21 cellular contexts compared by ENCODE assay signal in genomic region chr2:240933966-240934700, GRCh38. TPM values are rescaled to one million over a fixed set of nuclear protein-coding genes. Genes with fewer than 3 reads are reported as not detected.
DNase-seq lines count a peak whose midpoint lies in the region; TF ChIP-seq lines count a peak whose summit lies in the region.
"Had no signal": no experiment of that assay in that cellular context is flagged by ENCODE, and none has a peak within 500 bp of the region (broad histone marks: within the 10 kb centered on the region; RNA-seq: fewer than 3 reads in every experiment).

No MANE protein-coding gene starts in this region.

- H3K4me2 ChIP-seq in BLaER1: peak overlapping the region; percentile 81
- H3K4me2 ChIP-seq: GM23338 had no signal

- no peak for TF ChIP-seq CTCF in right atrium auricular region (IDR thresholded peaks at IDR 0.05)
- TF ChIP-seq CTCF in GM13976 (IDR thresholded peaks at IDR 0.05; ENCODE audit: borderline replicate concordance, control extremely low read depth, extremely low read depth, insufficient read depth, missing control alignments): no peak

- H4K20me1 ChIP-seq in BLaER1: no peaks in the 10 kb centered on the region

- H3K4me1 ChIP-seq in BLaER1: peaks cover 55% of the 10 kb centered on the region
- no peaks in the 10 kb centered on the region for H3K4me1 ChIP-seq in right atrium auricular region

- no peak overlapping the region for H3K9ac ChIP-seq in BLaER1

- H3K27ac ChIP-seq in BLaER1 (peak overlapping the region; percentile 58), right atrium auricular region (no peak overlapping the region)

- H3K9me3 ChIP-seq in BLaER1: peaks cover 22% of the 10 kb centered on the region
- H3K9me3 ChIP-seq in right atrium auricular region: peaks cover 0 to 24% of the 10 kb centered on the region in 2 donors

- H3K4me3 ChIP-seq in BLaER1 (peak overlapping the region; percentile 28; the same call in 1 of the 2 replicates), right atrium auricular region (no peak overlapping the region)
- H3K4me3 ChIP-seq: GM23338 had no signal

- intact Hi-C loops in posterior cingulate gyrus (cut with DNase I): no loop called here

- peak; percentile 32 for DNase-seq in RPMI8226
- peak; percentile 38 for DNase-seq in right atrium auricular region (ENCODE audit: low spot score)
- DNase-seq in posterior cingulate gyrus: peak in 8 of 10 donors; percentile 3 to 72 (median 14)
- DNase-seq in NK-92 (lab: John Stamatoyannopoulos, UW; ENCODE audit: unreplicated experiment): no peak
- no peak for DNase-seq in CD1c-positive myeloid dendritic cell (ENCODE audit: extremely low spot score)
- DNase-seq in GM13976 (ENCODE audit: low spot score): no peak
- DNase-seq: activated CD4-positive, alpha-beta T cell treated with anti-CD3 and anti-CD28 coated beads, Interleukin-2, amount 50 U/mL, for 1 hour; DMS79 treated with DMSO at 0.1 percent for 48 hours; erythroblast; MM.1S; NCI-H2081; NCI-H82; stimulated activated CD4-positive, alpha-beta T cell treated with anti-CD3 and anti-CD28 coated beads, Interleukin-1b, Interleukin-23, amount 100 ng/mL, for 48 hours; T-helper 9 cell; trophoblast cell had no signal

- in situ Hi-C loops in GM13976 (cut with MboI; ENCODE audit: low sequenced_read_pairs, unreplicated experiment): no loop called here

- H3K27me3 ChIP-seq in BLaER1 (no peaks in the 10 kb centered on the region), right atrium auricular region (no peaks in the 10 kb centered on the region)

- H3K36me3 ChIP-seq in BLaER1 (no peaks in the 10 kb centered on the region), right atrium auricular region (no peaks in the 10 kb centered on the region)

RNA-seq across cellular contexts. Expression of gene CROCC2, which starts 28.0 kb away (rescaled TPM):
- total RNA-seq in right atrium auricular region: not detected
- total RNA-seq: activated T-helper 2 cell treated with anti-CD3 and anti-CD28 coated beads, Interferon-gamma antibody, Interleukin-2, Interleukin-4, amounts not matched to agents 10 μg/mL and 5 μg/mL and 100 μg/mL, durations not matched to agents 14 hours and 24 hours and 36 hours; GM23338; kidney epithelial cell; pulmonary artery endothelial cell had no signal

RNA-seq across cellular contexts. Expression of gene MAB21L4, which starts 38.2 kb away (rescaled TPM):
- total RNA-seq in right atrium auricular region: under 1 TPM in 1 of 2 donors, not detected in 1; 0.31 TPM
- total RNA-seq: activated T-helper 2 cell treated with anti-CD3 and anti-CD28 coated beads, Interferon-gamma antibody, Interleukin-2, Interleukin-4, amounts not matched to agents 10 μg/mL and 5 μg/mL and 100 μg/mL, durations not matched to agents 14 hours and 24 hours and 36 hours; aorta; GM23338; pulmonary artery endothelial cell had no signal

Comparison
In these comparisons a context has a peak if more than half of its experiments do, and no peak if none do; other contexts are left out.
1. DNase-seq: peak in RPMI8226 (single experiment), right atrium auricular region (single experiment) and posterior cingulate gyrus (8 of 10); none in NK-92 (single experiment), CD1c-positive myeloid dendritic cell (single experiment) and GM13976 (single experiment).